ENCODE assay signal across 7 cellular contexts in the genomic region with DNA sequence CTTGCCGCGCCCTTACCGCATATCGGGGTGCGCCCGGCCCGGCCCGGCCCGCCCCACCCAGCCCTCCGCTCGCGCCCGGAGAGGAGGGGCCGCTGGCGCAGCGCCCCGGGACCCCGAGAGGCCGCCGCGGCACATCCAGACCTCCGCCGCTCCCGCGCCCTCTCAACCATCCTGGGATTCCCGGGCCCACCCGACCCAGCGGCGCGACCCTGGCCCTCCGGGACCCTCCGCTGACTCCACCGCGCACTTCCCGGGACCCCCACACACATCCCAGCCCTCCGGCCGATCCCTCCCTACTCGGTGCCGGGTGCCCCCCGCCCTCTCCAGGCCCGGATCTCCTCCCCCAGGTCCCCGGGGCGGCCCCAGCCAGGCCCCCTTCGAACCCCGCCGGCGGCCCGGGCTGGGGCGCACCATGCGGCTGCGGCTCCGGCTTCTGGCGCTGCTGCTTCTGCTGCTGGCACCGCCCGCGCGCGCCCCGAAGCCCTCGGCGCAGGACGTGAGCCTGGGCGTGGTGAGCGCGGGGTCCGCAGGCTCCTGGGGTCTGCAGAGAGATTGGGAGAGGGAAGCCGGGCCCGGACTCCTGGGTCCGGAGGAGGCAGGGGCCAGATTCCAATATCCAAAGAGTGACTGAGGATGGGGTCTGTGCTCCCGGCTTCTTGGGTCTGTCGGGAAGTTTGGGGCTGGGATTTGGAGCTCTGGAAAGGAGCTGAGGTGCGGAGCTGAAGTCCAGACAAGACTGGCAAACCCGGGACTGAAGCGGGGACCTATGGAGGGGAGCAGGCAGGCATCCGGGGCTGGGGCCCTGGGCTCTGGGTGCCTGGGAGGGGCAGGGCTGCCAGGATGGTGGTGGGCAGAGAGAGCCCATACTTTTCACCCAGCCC.
A peak's percentile ranks its signal among the peaks of the same experiment; 100 is the strongest.
DNase-seq lines count a peak whose midpoint lies in the region; ATAC-seq lines count a peak whose summit lies in the region.

A gene with protein sequence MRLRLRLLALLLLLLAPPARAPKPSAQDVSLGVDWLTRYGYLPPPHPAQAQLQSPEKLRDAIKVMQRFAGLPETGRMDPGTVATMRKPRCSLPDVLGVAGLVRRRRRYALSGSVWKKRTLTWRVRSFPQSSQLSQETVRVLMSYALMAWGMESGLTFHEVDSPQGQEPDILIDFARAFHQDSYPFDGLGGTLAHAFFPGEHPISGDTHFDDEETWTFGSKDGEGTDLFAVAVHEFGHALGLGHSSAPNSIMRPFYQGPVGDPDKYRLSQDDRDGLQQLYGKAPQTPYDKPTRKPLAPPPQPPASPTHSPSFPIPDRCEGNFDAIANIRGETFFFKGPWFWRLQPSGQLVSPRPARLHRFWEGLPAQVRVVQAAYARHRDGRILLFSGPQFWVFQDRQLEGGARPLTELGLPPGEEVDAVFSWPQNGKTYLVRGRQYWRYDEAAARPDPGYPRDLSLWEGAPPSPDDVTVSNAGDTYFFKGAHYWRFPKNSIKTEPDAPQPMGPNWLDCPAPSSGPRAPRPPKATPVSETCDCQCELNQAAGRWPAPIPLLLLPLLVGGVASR (plus strand): TSS at position 56 of the 881 bp plus-strand sequence. CDS start 357 bp downstream, at position 413.

- H3K27me3 ChIP-seq in HUES6 (ENCODE audit: control insufficient read depth, insufficient read depth, low read length) (peaks cover 59% of the 10 kb centered on the region), iPS-20b (ENCODE audit: insufficient read depth, low read length) (peaks cover 90% of the 10 kb centered on the region)

- H3K4me1 ChIP-seq in HUES6 (ENCODE audit: control insufficient read depth, insufficient read depth, low read length) (no peaks in the 10 kb centered on the region), iPS-20b (ENCODE audit: insufficient read depth, low read length) (no peaks in the 10 kb centered on the region; the same call in 1 of the 2 replicates)

- H3K27me3 Mint-ChIP-seq in activated naive CD8-positive, alpha-beta T cell = peaks cover 10% of the 10 kb centered on the region
- H3K27me3 Mint-ChIP-seq in stimulated activated naive CD8-positive, alpha-beta T cell treated with anti-CD3 and anti-CD28 coated beads, Interleukin-15, amount 100 ng/mL, for 72 hours = peaks cover 70% of the 10 kb centered on the region

- no peaks in the 10 kb centered on the region for H3K36me3 Mint-ChIP-seq in activated naive CD8-positive, alpha-beta T cell

- H3K9ac ChIP-seq in HUES6 (ENCODE audit: low read length) (peak within 1 kb of the TSS; percentile 43), iPS-20b (ENCODE audit: low read depth, low read length) (peak within 1 kb of the TSS; percentile 47; the same call in 1 of the 2 replicates)

- H3K27ac Mint-ChIP-seq in activated naive CD8-positive, alpha-beta T cell = no peak within 1 kb of the TSS
- H3K27ac Mint-ChIP-seq in stimulated activated naive CD8-positive, alpha-beta T cell treated with anti-CD3 and anti-CD28 coated beads, Interleukin-15, amount 100 ng/mL, for 72 hours = peak within 1 kb of the TSS in 1 of 2 donors; percentile 82

- peaks cover 20% of the 10 kb centered on the region for H3K4me1 Mint-ChIP-seq in activated naive CD8-positive, alpha-beta T cell (ENCODE audit: low read depth)
- H3K4me1 Mint-ChIP-seq in stimulated activated naive CD8-positive, alpha-beta T cell treated with anti-CD3 and anti-CD28 coated beads, Interleukin-15, amount 100 ng/mL, for 72 hours = peaks cover 47% of the 10 kb centered on the region

- H3K9me3 ChIP-seq in HUES6 (ENCODE audit: control insufficient read depth, insufficient read depth, low read depth, low read length) (no peaks in the 10 kb centered on the region), iPS-20b (ENCODE audit: insufficient read depth, low read depth, low read length) (no peaks in the 10 kb centered on the region)

- peak within 1 kb of the TSS; percentile 80 for H3K4me3 Mint-ChIP-seq in activated naive CD8-positive, alpha-beta T cell
- peak within 1 kb of the TSS; percentile 81 to 85 for H3K4me3 Mint-ChIP-seq in stimulated activated naive CD8-positive, alpha-beta T cell treated with anti-CD3 and anti-CD28 coated beads, Interleukin-15, amount 100 ng/mL, for 72 hours

- H3K4me3 ChIP-seq in HUES6 (ENCODE audit: low read depth, low read length) (peak within 1 kb of the TSS; percentile 85), iPS-20b (ENCODE audit: low read length) (peak within 1 kb of the TSS; percentile 70)

- DNase-seq in stimulated activated naive CD8-positive, alpha-beta T cell treated with anti-CD3 and anti-CD28 coated beads, Interleukin-15, amount 100 ng/mL, for 72 hours = no peak
- no peak for DNase-seq in NCI-H146 (lab: John Stamatoyannopoulos, UW)
- no peak for DNase-seq in NCI-H748 treated with DMSO at 0.1 percent for 48 hours (lab: John Stamatoyannopoulos, UW)

- no peaks in the 10 kb centered on the region for H3K9me3 Mint-ChIP-seq in activated naive CD8-positive, alpha-beta T cell (ENCODE audit: low read depth)
- no peaks in the 10 kb centered on the region for H3K9me3 Mint-ChIP-seq in stimulated activated naive CD8-positive, alpha-beta T cell treated with anti-CD3 and anti-CD28 coated beads, Interleukin-15, amount 100 ng/mL, for 72 hours

- H3K36me3 ChIP-seq in HUES6 (ENCODE audit: control insufficient read depth, insufficient read depth, low read length) = no peaks in the 10 kb centered on the region
- no peaks in the 10 kb centered on the region for H3K36me3 ChIP-seq in iPS-20b (ENCODE audit: insufficient read depth, low read depth, low read length)

- peak; percentile 43 for ATAC-seq in stimulated activated naive CD8-positive, alpha-beta T cell treated with anti-CD3 and anti-CD28 coated beads, Interleukin-15, amount 100 ng/mL, for 72 hours
- no peak for ATAC-seq in HG02623 (IDR thresholded peaks at IDR 0.05; ENCODE audit: unreplicated experiment)

- H3K27ac ChIP-seq in HUES6 (ENCODE audit: low read depth, low read length) = peak within 1 kb of the TSS; percentile 39; the same call in 1 of the 2 replicates
- H3K27ac ChIP-seq in iPS-20b (ENCODE audit: low read length) = no peak within 1 kb of the TSS
